In the genomic region with DNA sequence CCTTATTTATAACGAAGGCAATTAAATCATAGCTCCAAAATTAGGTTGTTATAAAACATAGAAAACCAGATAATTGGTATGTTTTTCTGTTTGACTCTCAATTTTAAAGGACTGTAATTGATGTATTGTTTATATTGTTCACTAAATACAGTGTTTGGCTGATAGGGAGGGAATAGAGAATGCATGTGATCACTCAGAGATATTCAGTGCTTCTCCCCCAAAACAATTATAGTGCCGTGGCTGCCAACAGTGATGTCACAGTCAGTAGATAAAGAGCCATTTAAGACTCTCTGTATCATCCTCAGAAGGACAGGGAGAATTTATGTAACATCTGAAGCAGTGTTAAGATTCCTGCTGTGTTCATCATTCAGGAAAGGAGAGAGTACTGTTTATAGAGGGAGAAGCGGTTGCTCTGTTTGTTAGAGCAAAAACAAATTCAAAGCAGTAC, we compare ENCODE assay signal across 9 cellular contexts.
DNase-seq lines count a peak whose midpoint lies in the region; ATAC-seq and TF ChIP-seq lines count a peak whose summit lies in the region.
"Had no signal": no experiment of that assay in that cellular context is flagged by ENCODE, and none has a peak within 500 bp of the region (broad histone marks: within the 10 kb centered on the region; RNA-seq: fewer than 3 reads in every experiment).

No MANE protein-coding gene starts in this region.

- H3K27me3 ChIP-seq in ovary (no peaks in the 10 kb centered on the region), H9 (ENCODE audit: insufficient read depth, low read length) (no peaks in the 10 kb centered on the region)

- TF ChIP-seq EP300 in ovary (IDR thresholded peaks at IDR 0.05): no peak

- no peak overlapping the region for H3K23ac ChIP-seq in H9 (ENCODE audit: insufficient read length, low read depth, low read length)

- TF ChIP-seq CTCF in ovary (IDR thresholded peaks at IDR 0.05) (no peak), H9 (conservative IDR thresholded peaks at IDR 0.05) (no peak)

- no peaks in the 10 kb centered on the region for H3K23me2 ChIP-seq in H9 (ENCODE audit: insufficient read length, low read depth, low read length, poor library complexity, severe bottlenecking)

- H2BK20ac ChIP-seq in H9 (ENCODE audit: low read depth, low read length, poor library complexity, severe bottlenecking): no peak overlapping the region

- peaks cover 21 to 29% of the 10 kb centered on the region in 2 donors for H3K4me1 Mint-ChIP-seq in effector memory CD8-positive, alpha-beta T cell (ENCODE audit: low read depth in 2 of 2)
- peaks cover 74 to 85% of the 10 kb centered on the region in 2 experiments for H3K4me1 Mint-ChIP-seq in H9

- in situ Hi-C loops in G401 (cut with HindIII; ENCODE audit: low sequenced_read_pairs): no loop called here

- no peaks in the 10 kb centered on the region for H3K9me3 ChIP-seq in ovary
- no peaks in the 10 kb centered on the region for H3K9me3 ChIP-seq in H9 (ENCODE audit: control insufficient read depth, low read depth, low read length)

- no peak overlapping the region for H2BK5ac ChIP-seq in H9 (ENCODE audit: insufficient read length, low read length)

- no peak overlapping the region for H3K4me2 ChIP-seq in H9 (ENCODE audit: insufficient read depth, insufficient read length, low read length)

- H3K36me3 Mint-ChIP-seq in effector memory CD8-positive, alpha-beta T cell (ENCODE audit: insufficient read depth): no peaks in the 10 kb centered on the region
- no peaks in the 10 kb centered on the region for H3K36me3 Mint-ChIP-seq in H9 (ENCODE audit: insufficient read depth in 1 of 3, low read depth in 3 of 3)

- 26 to 29% (median 27%) methylated on average over 3 of the region's 3 CpGs for WGBS in ovary, 3 donors
- WGBS in H9 (ENCODE audit: extremely low coverage, insufficient read length, low lambda C conversion rate): no CpG with 5 or more reads among the region's 3 CpGs

- no peak overlapping the region for H3K18ac ChIP-seq in H9 (ENCODE audit: insufficient read length, low read depth, low read length)

- H3K14ac ChIP-seq in H9 (ENCODE audit: insufficient read depth, low read length): no peak overlapping the region

- peak overlapping the region in 1 of 2 donors; percentile 4 for H3K27ac ChIP-seq in ovary
- H3K27ac ChIP-seq in H9 (ENCODE audit: insufficient read length, low read depth, low read length): no peak overlapping the region

- H3K27ac Mint-ChIP-seq in effector memory CD8-positive, alpha-beta T cell: peak overlapping the region in 1 of 2 donors; percentile 80
- peak overlapping the region in 1 of 3 experiments; percentile 29; a peak in 2 of 7 replicates for H3K27ac Mint-ChIP-seq in H9

- no peak overlapping the region for H3K9ac ChIP-seq in H9 (ENCODE audit: extremely low read depth, insufficient read length, low read length)

- no peaks in the 10 kb centered on the region for H3K36me3 ChIP-seq in ovary

- DNase-seq in G401 (ENCODE audit: low spot score) (peak; percentile 68), NCI-H2227 (lab: John Stamatoyannopoulos, UW; ENCODE audit: unreplicated experiment) (peak; percentile 60), ovary (peak; percentile 31 to 65 (median 44)), H9 (no peak), GM19238 (ENCODE audit: insufficient read length, low spot score) (no peak)
- no peak for DNase-seq in effector memory CD8-positive, alpha-beta T cell
- DNase-seq: NCI-H187 treated with DMSO at 0.1 percent for 48 hours had no signal

- no peak overlapping the region for H4K91ac ChIP-seq in H9 (ENCODE audit: insufficient read length, low read depth, low read length)

- no peak overlapping the region for H3K4me3 ChIP-seq in ovary

- intact Hi-C loops in ovary (cut with DNase I): no loop called here

- peaks cover 13% of the 10 kb centered on the region for H3K79me1 ChIP-seq in H9 (ENCODE audit: insufficient read depth, low read depth, low read length, poor library complexity, severe bottlenecking)

- no peaks in the 10 kb centered on the region for H3K9me3 Mint-ChIP-seq in effector memory CD8-positive, alpha-beta T cell
- no peaks in the 10 kb centered on the region for H3K9me3 Mint-ChIP-seq in H9

- peaks cover 6% of the 10 kb centered on the region for H3K4me1 ChIP-seq in ovary (ENCODE audit: insufficient read depth)
- peaks cover 28% of the 10 kb centered on the region for H3K4me1 ChIP-seq in H9 (ENCODE audit: insufficient read depth, low read length)

- H4K8ac ChIP-seq in H9 (replicated peaks; ENCODE audit: insufficient read length, low read depth, low read length): no peak overlapping the region

- H3K4ac ChIP-seq in H9 (ENCODE audit: low read depth, low read length): no peak overlapping the region

- H2BK12ac ChIP-seq in H9 (ENCODE audit: insufficient read length, low read depth, low read length): no peak overlapping the region

- H2BK120ac ChIP-seq in H9 (ENCODE audit: low read depth, low read length, poor library complexity, severe bottlenecking): no peak overlapping the region

- H4K20me1 ChIP-seq in H9 (ENCODE audit: control insufficient read depth, insufficient read depth, insufficient read length): peaks cover 3% of the 10 kb centered on the region

- ATAC-seq in effector memory CD8-positive, alpha-beta T cell (replicated peaks): no peak
- ATAC-seq in GM21367 (IDR thresholded peaks at IDR 0.05; ENCODE audit: unreplicated experiment): no peak
- ATAC-seq in HG03439 (IDR thresholded peaks at IDR 0.05; ENCODE audit: unreplicated experiment): no peak

- no peak overlapping the region for H3T11ph ChIP-seq in H9 (ENCODE audit: low read length)

- peaks cover 57% of the 10 kb centered on the region; the same call in 1 of the 2 replicates for H3K79me2 ChIP-seq in H9 (ENCODE audit: insufficient read depth, low read length)

- no peak overlapping the region for H3K56ac ChIP-seq in H9 (ENCODE audit: insufficient read length, low read depth, low read length)

- H2AK5ac ChIP-seq in H9 (ENCODE audit: insufficient read length, low read length): no peak overlapping the region

- no peaks in the 10 kb centered on the region for H3K27me3 Mint-ChIP-seq in effector memory CD8-positive, alpha-beta T cell
- H3K27me3 Mint-ChIP-seq in H9 (ENCODE audit: low read depth): no peaks in the 10 kb centered on the region

- H2AFZ ChIP-seq in H9 (ENCODE audit: low read length): no peak overlapping the region

- H2BK15ac ChIP-seq in H9 (ENCODE audit: low read depth, low read length): no peak overlapping the region

- H4K5ac ChIP-seq in H9 (ENCODE audit: insufficient read length, low read depth, low read length): no peak overlapping the region

- peak overlapping the region; percentile 51 to 70 for H3K4me3 Mint-ChIP-seq in effector memory CD8-positive, alpha-beta T cell
- no peak overlapping the region for H3K4me3 Mint-ChIP-seq in H9

- no peak for TF ChIP-seq POLR2A in ovary (IDR thresholded peaks at IDR 0.05)

Comparison
In these comparisons a context has a peak if more than half of its experiments do, and no peak if none do; other contexts are left out.
1. DNase-seq: peak in G401 (single experiment), NCI-H2227 (single experiment) and ovary (5 of 5); none in effector memory CD8-positive, alpha-beta T cell (0 of 3), H9 (single experiment) and GM19238 (single experiment).
2. H3K4me3 Mint-ChIP-seq: peak in effector memory CD8-positive, alpha-beta T cell (2 of 2); none in H9 (0 of 2).